8 cellular contexts compared by ENCODE assay signal in genomic region chr6:108782231-108783041, GRCh38.
DNase-seq lines count a peak whose midpoint lies in the region; ATAC-seq and TF ChIP-seq lines count a peak whose summit lies in the region.

No MANE protein-coding gene starts in this region.

- POLR2A ChIA-PET in CD4-positive, alpha-beta T cell (lab: Charles Lee): interaction anchor here (0.7 to 2.2 kb wide), 2 partner anchors 224 to 444 kb away, joined by 3 to 11 read pairs; no protein-coding TSS in a partner anchor

- H3K27ac ChIP-seq in CD4-positive, alpha-beta T cell (ENCODE audit: low read depth, low read length): no peak overlapping the region

- no peaks in the 10 kb centered on the region for H3K27me3 Mint-ChIP-seq in CD4-positive, alpha-beta T cell

- H3K36me3 ChIP-seq in H7 (replicated peaks; ENCODE audit: control insufficient read depth, insufficient read depth, low read length): no peaks in the 10 kb centered on the region

- H3K4me1 Mint-ChIP-seq in CD4-positive, alpha-beta T cell (ENCODE audit: low read depth): peaks cover 11% of the 10 kb centered on the region

- no peaks in the 10 kb centered on the region for H3K27me3 ChIP-seq in CD4-positive, alpha-beta T cell (ENCODE audit: control insufficient read depth, insufficient read depth, low read length)
- H3K27me3 ChIP-seq in H7 (ENCODE audit: control insufficient read depth, insufficient read depth, low read length): 0 out of 2 replicates have a peak, but pooled peaks cover 1% of the 10 kb centered on the region

- intact Hi-C loops in CD4-positive, alpha-beta T cell (cut with DNase I, micrococcal nuclease): loop anchor here (1.0 to 5.0 kb wide), 6 partner anchors 52 to 291 kb away; no protein-coding TSS in a partner anchor

- ATAC-seq in CD4-positive, alpha-beta T cell (ENCODE audit: poor library complexity): peak; percentile 100
- no peak for ATAC-seq in HG02884 (IDR thresholded peaks at IDR 0.05; ENCODE audit: unreplicated experiment)

- TF ChIP-seq CTCF in CD4-positive, alpha-beta T cell (IDR thresholded peaks at IDR 0.05): peak; percentile 86

- H3K9me3 ChIP-seq in CD4-positive, alpha-beta T cell (ENCODE audit: control insufficient read depth, low read length): no peaks in the 10 kb centered on the region

- peak overlapping the region; percentile 42 for H3K4me3 ChIP-seq in H7 (ENCODE audit: insufficient read depth, low read depth, low read length)

- H3K9me3 Mint-ChIP-seq in CD4-positive, alpha-beta T cell: no peaks in the 10 kb centered on the region

- H3K4me3 Mint-ChIP-seq in CD4-positive, alpha-beta T cell: peak overlapping the region; percentile 87

- CTCF ChIA-PET in CD4-positive, alpha-beta T cell (lab: Charles Lee): interaction anchor here (0.6 to 1.1 kb wide), 4 partner anchors 127 to 1755 kb away, joined by 3 to 6 read pairs (median 4); partner anchors contain the start of gene SESN1

- H3K36me3 Mint-ChIP-seq in CD4-positive, alpha-beta T cell (ENCODE audit: low read depth): no peaks in the 10 kb centered on the region

- DNase-seq in CD4-positive, alpha-beta T cell: peak; percentile 69 to 79 (median 73)
- DNase-seq in H7: peak; percentile 85
- peak; percentile 68 for DNase-seq in NCI-H2171 (lab: John Stamatoyannopoulos, UW)
- DNase-seq in activated CD4-positive, CD25-positive, alpha-beta regulatory T cell treated with anti-CD3 and anti-CD28 coated beads, Interleukin-2, amount 50 U/mL, for 16 hours (ENCODE audit: low read depth, low spot score): peak; percentile 42
- DNase-seq in central memory CD4-positive, alpha-beta T cell: peak; percentile 67
- peak; percentile 95 for DNase-seq in islet precursor cell
- DNase-seq in stimulated activated CD4-positive, alpha-beta T cell treated with anti-CD3 and anti-CD28 coated beads, Interleukin-12 subunit alpha, Interleukin-12 subunit beta, amount 100 ng/mL, for 24 hours (ENCODE audit: low read depth in 2 of 2): peak; percentile 52 to 72

- H3K27ac Mint-ChIP-seq in CD4-positive, alpha-beta T cell: no peak overlapping the region

Comparison
In these comparisons a context has a peak if more than half of its experiments do, and no peak if none do; other contexts are left out.
1. DNase-seq: peak in every context shown above with its lines; median percentile 95 in islet precursor cell; 85 in H7; 73 in CD4-positive, alpha-beta T cell; 68 in NCI-H2171; 67 in central memory CD4-positive, alpha-beta T cell; 62 in stimulated activated CD4-positive, alpha-beta T cell treated with anti-CD3 and anti-CD28 coated beads, Interleukin-12 subunit alpha, Interleukin-12 subunit beta, amount 100 ng/mL, for 24 hours; 42 in activated CD4-positive, CD25-positive, alpha-beta regulatory T cell treated with anti-CD3 and anti-CD28 coated beads, Interleukin-2, amount 50 U/mL, for 16 hours.